Comparison of ENCODE assay signal across 8 cellular contexts in genomic region chr1:187928288-187928687, GRCh38.
DNase-seq lines count a peak whose midpoint lies in the region; ATAC-seq, FAIRE-seq and TF ChIP-seq lines count a peak whose summit lies in the region.
"Had no signal": no experiment of that assay in that cellular context is flagged by ENCODE, and none has a peak within 500 bp of the region (broad histone marks: within the 10 kb centered on the region; RNA-seq: fewer than 3 reads in every experiment).

No MANE protein-coding gene starts in this region.

- intact Hi-C loops in activated T-helper 2 cell treated with anti-CD3 and anti-CD28 coated beads, Interferon-gamma antibody, Interleukin-2, Interleukin-4, amounts not matched to agents 10 μg/mL and 5 μg/mL and 100 μg/mL, durations not matched to agents 14 hours and 24 hours and 36 hours (cut with micrococcal nuclease) = no loop called here

- TF ChIP-seq POLR2A in H1 (IDR thresholded peaks at IDR 0.05; ENCODE audit: control extremely low read depth in 1 of 2, low read depth in 2 of 2, low read length in 2 of 2) = no peak
- TF ChIP-seq POLR2A in erythroblast (IDR thresholded peaks at IDR 0.05; ENCODE audit: low read length) = no peak

- H3K14ac ChIP-seq in H1 (ENCODE audit: insufficient read length) = no peak overlapping the region

- no peak overlapping the region for H2BK20ac ChIP-seq in H1 (ENCODE audit: low read length)

- no peak overlapping the region for H2BK120ac ChIP-seq in H1 (replicated peaks; ENCODE audit: low read depth, low read length)

- no peaks in the 10 kb centered on the region for H3K79me2 ChIP-seq in H1 (ENCODE audit: control insufficient read depth in 1 of 2, insufficient read depth in 2 of 2, low read length in 2 of 2)

- H3K4me3 Mint-ChIP-seq in activated T-helper 2 cell treated with anti-CD3 and anti-CD28 coated beads, Interferon-gamma antibody, Interleukin-2, Interleukin-4, amounts not matched to agents 10 μg/mL and 5 μg/mL and 100 μg/mL, durations not matched to agents 14 hours and 24 hours and 36 hours (ENCODE audit: low read depth) = no peak overlapping the region

- no peak overlapping the region for H2AFZ ChIP-seq in H1 (ENCODE audit: low read length)

- H4K91ac ChIP-seq in H1 (replicated peaks; ENCODE audit: insufficient read length, low read length) = no peak overlapping the region

- H4K8ac ChIP-seq in H1 (ENCODE audit: extremely low read depth, insufficient read depth, low read length) = no peak overlapping the region

- no peak overlapping the region for H2AK5ac ChIP-seq in H1 (ENCODE audit: low read depth, low read length)

- H3K79me1 ChIP-seq in H1 (ENCODE audit: low read depth, low read length) = no peaks in the 10 kb centered on the region

- ATAC-seq in GM19463 (IDR thresholded peaks at IDR 0.05; ENCODE audit: unreplicated experiment) = peak; percentile 78
- no peak for ATAC-seq in GM19324 (IDR thresholded peaks at IDR 0.05; ENCODE audit: low FRiP score, unreplicated experiment)

- no peak overlapping the region for H4K5ac ChIP-seq in H1 (ENCODE audit: insufficient read length, low read depth, low read length)

- no peak overlapping the region for H2BK15ac ChIP-seq in H1 (ENCODE audit: low read length)

- H3K18ac ChIP-seq in H1 (ENCODE audit: extremely low read depth, low read length) = no peak overlapping the region

- no peak overlapping the region for H3K9ac ChIP-seq in H1 (replicated peaks in 1 of 4; ENCODE audit: extremely low read depth in 1 of 4, low read depth in 3 of 4, low read length in 3 of 4)

- CTCF ChIA-PET in H1 (lab: Charles Lee; ENCODE audit: partially characterized antibody) = interaction anchor here (0.6 to 2.9 kb wide), 35 partner anchors 8 to 666 kb away, joined by 3 to 11 read pairs (median 3); no protein-coding TSS in a partner anchor

- H3K9me3 Mint-ChIP-seq in activated T-helper 2 cell treated with anti-CD3 and anti-CD28 coated beads, Interferon-gamma antibody, Interleukin-2, Interleukin-4, amounts not matched to agents 10 μg/mL and 5 μg/mL and 100 μg/mL, durations not matched to agents 14 hours and 24 hours and 36 hours = peaks cover 3% of the 10 kb centered on the region

- H3K56ac ChIP-seq in H1 (replicated peaks; ENCODE audit: insufficient read length, low read depth, low read length) = no peak overlapping the region

- H3K27ac ChIP-seq in H1 (ENCODE audit: low read depth, low read length) = no peak overlapping the region

- no peaks in the 10 kb centered on the region for H4K20me1 ChIP-seq in H1 (replicated peaks in 1 of 2; ENCODE audit: control insufficient read depth in 1 of 2, insufficient read depth in 2 of 2, low read length in 2 of 2)

- H3K4ac ChIP-seq in H1 (replicated peaks; ENCODE audit: insufficient read length, low read depth, low read length) = no peak overlapping the region

- no peak for TF ChIP-seq EP300 in H1 (IDR thresholded peaks at IDR 0.05; ENCODE audit: borderline replicate concordance in 1 of 2, low read depth in 2 of 2, low read length in 2 of 2)

- POLR2A ChIA-PET in H1 (lab: Charles Lee; ENCODE audit: partially characterized antibody) = no interaction called here

- no peaks in the 10 kb centered on the region for H3K36me3 Mint-ChIP-seq in activated T-helper 2 cell treated with anti-CD3 and anti-CD28 coated beads, Interferon-gamma antibody, Interleukin-2, Interleukin-4, amounts not matched to agents 10 μg/mL and 5 μg/mL and 100 μg/mL, durations not matched to agents 14 hours and 24 hours and 36 hours (ENCODE audit: low read depth)

- no peaks in the 10 kb centered on the region for H3K9me3 ChIP-seq in H1 (ENCODE audit: insufficient read depth in 2 of 2, low read depth in 1 of 2, low read length in 1 of 2)

- 11% methylated on average over 4 of the region's 4 CpGs; no CpG with 5 or more reads in 1 of the 2 experiments for WGBS in H1 (ENCODE audit: extremely low coverage in 1 of 2, insufficient coverage in 1 of 2, insufficient read length in 1 of 2, insufficient replicate concordance in 2 of 2, low coverage in 1 of 2, low lambda C conversion rate in 2 of 2, missing lambda C conversion rate in 1 of 2), 2 experiments

- peaks cover 2 to 5% (median 4%) of the 10 kb centered on the region in 4 experiments; a peak in 3 of 7 replicates for H3K4me1 ChIP-seq in H1 (replicated peaks in 1 of 4; ENCODE audit: control insufficient read depth in 3 of 4, insufficient read depth in 4 of 4, low read length in 3 of 4)

- no peaks in the 10 kb centered on the region for H3K27me3 Mint-ChIP-seq in activated T-helper 2 cell treated with anti-CD3 and anti-CD28 coated beads, Interferon-gamma antibody, Interleukin-2, Interleukin-4, amounts not matched to agents 10 μg/mL and 5 μg/mL and 100 μg/mL, durations not matched to agents 14 hours and 24 hours and 36 hours (ENCODE audit: low read depth)

- no peaks in the 10 kb centered on the region for H3K27me3 ChIP-seq in H1 (replicated peaks in 1 of 4; ENCODE audit: control insufficient read depth in 3 of 4, extremely low read depth in 1 of 4, insufficient read depth in 3 of 4, low read length in 3 of 4)

- FAIRE-seq in H1 (lab: Jason Lieb, UNC) = peak; percentile 69
- FAIRE-seq: islet of Langerhans had no signal

- H3K27ac Mint-ChIP-seq in activated T-helper 2 cell treated with anti-CD3 and anti-CD28 coated beads, Interferon-gamma antibody, Interleukin-2, Interleukin-4, amounts not matched to agents 10 μg/mL and 5 μg/mL and 100 μg/mL, durations not matched to agents 14 hours and 24 hours and 36 hours = no peak overlapping the region

- no peak overlapping the region for H3K4me2 ChIP-seq in H1 (ENCODE audit: insufficient read depth in 1 of 2, low read depth in 2 of 2, low read length in 2 of 2)

- no peaks in the 10 kb centered on the region for H3K4me1 Mint-ChIP-seq in activated T-helper 2 cell treated with anti-CD3 and anti-CD28 coated beads, Interferon-gamma antibody, Interleukin-2, Interleukin-4, amounts not matched to agents 10 μg/mL and 5 μg/mL and 100 μg/mL, durations not matched to agents 14 hours and 24 hours and 36 hours (ENCODE audit: low read depth)

- H3K36me3 ChIP-seq in H1 (ENCODE audit: control insufficient read depth in 2 of 4, insufficient read depth in 4 of 4, low read length in 3 of 4) = no peaks in the 10 kb centered on the region

- DNase-seq in H1 (ENCODE audit: low read depth in 1 of 2, low spot score in 2 of 2) (peak in 1 of 2 experiments; percentile 25), pulmonary artery endothelial cell (ENCODE audit: low read depth, low spot score) (peak; percentile 15), erythroblast (lab: John Stamatoyannopoulos, UW) (no peak)
- no peak for DNase-seq in activated T-helper 2 cell treated with anti-CD3 and anti-CD28 coated beads, Interferon-gamma antibody, Interleukin-2, Interleukin-4, amounts not matched to agents 10 μg/mL and 5 μg/mL and 100 μg/mL, durations not matched to agents 14 hours and 24 hours and 36 hours (ENCODE audit: low spot score)

- H3K23ac ChIP-seq in H1 (ENCODE audit: insufficient read length) = no peak overlapping the region

- TF ChIP-seq CTCF in LNCAP (IDR thresholded peaks at IDR 0.05) (peak; percentile 49), H1 (IDR thresholded peaks at IDR 0.05; ENCODE audit: control extremely low read depth in 1 of 3, insufficient read depth in 1 of 3, low read depth in 1 of 3, low read length in 3 of 3) (peak; percentile 32 to 59 (median 56))

- no peak overlapping the region for H2BK12ac ChIP-seq in H1 (ENCODE audit: low read depth, low read length)

- no peak overlapping the region for H2BK5ac ChIP-seq in H1 (ENCODE audit: low read depth, low read length)

- no peaks in the 10 kb centered on the region for H3K23me2 ChIP-seq in H1 (ENCODE audit: low read depth, low read length)

- no peak overlapping the region for H3K4me3 ChIP-seq in H1 (ENCODE audit: extremely low read depth in 1 of 4, insufficient read depth in 2 of 4, low read depth in 3 of 4, low read length in 4 of 4)

- TF ChIP-seq RAD21 in H1 (IDR thresholded peaks at IDR 0.05 in 1 of 2, conservative IDR thresholded peaks at IDR 0.05 in 1 of 2; ENCODE audit: low read depth in 2 of 2, low read length in 2 of 2) = peak; percentile 86 to 88

TF ChIP-seq in H1, 55 proteins besides CTCF, POLR2A, EP300 and RAD21:
- 0 out of 2 replicates have a peak, but pooled peaks have one; percentile 37 for TF ChIP-seq CREB1 (IDR thresholded peaks at IDR 0.05)
- no peak for TF ChIP-seq TAF7 (optimal IDR thresholded peaks at IDR 0.05; ENCODE audit: borderline replicate concordance, low read depth, low read length)
